ENCODE assay signal across 9 cellular contexts in the genomic region with DNA sequence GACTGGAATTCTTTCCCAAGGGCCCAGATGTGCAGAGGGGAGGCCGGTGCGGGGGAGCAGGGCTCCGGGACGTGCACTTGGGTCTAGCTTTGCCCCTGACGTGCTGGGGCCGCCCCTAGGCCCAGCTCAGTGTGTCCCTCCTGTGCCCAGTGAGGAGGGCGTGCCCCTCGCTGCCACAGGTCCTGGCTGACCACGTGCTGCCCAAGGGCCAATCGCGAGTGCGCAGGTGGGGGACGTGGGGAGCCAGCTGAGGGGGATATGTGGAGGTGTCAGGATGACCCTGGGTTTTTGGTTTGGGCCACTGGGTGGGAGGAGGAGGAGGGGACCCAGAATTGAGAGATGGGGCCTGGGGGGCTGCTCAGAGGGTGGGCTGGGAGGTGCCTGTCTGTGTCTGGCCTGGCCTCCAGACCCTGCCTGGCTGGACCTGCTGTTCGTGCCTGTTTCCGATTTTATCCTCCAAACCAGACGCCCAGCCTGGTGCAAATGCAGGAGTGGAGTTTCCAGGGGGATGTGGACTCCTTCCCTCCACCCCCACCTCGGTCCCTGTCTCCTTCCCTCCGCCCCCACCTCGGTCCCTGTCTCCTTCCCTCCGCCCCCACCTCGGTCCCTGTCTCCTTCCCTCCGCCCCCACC. TPM values are rescaled to one million over a fixed set of nuclear protein-coding genes. Genes with fewer than 3 reads are reported as not detected.
A peak's percentile ranks its signal among the peaks of the same experiment; 100 is the strongest.
DNase-seq lines count a peak whose midpoint lies in the region; ATAC-seq and TF ChIP-seq lines count a peak whose summit lies in the region.
"Had no signal": no experiment of that assay in that cellular context is flagged by ENCODE, and none has a peak within 500 bp of the region (broad histone marks: within the 10 kb centered on the region; RNA-seq: fewer than 3 reads in every experiment).

No MANE protein-coding gene starts in this region.

- 0 out of 2 replicates have a peak, but pooled peaks cover 5% of the 10 kb centered on the region for H3K4me1 ChIP-seq in HUES6 (ENCODE audit: control insufficient read depth, insufficient read depth, low read length)

- TF ChIP-seq CTCF in VCaP (conservative IDR thresholded peaks at IDR 0.05) (no peak), omental fat pad (IDR thresholded peaks at IDR 0.05) (no peak)

- H3K27ac ChIP-seq in HUES6 (ENCODE audit: low read depth, low read length) = no peak overlapping the region
- peak overlapping the region; percentile 78 for H3K27ac ChIP-seq in VCaP

- DNase-seq in ELF-1 (ENCODE audit: low read depth, low spot score) = peak; percentile 91
- DNase-seq in fibroblast of peridontal ligament (ENCODE audit: extremely low read depth) = peak; percentile 25
- DNase-seq in omental fat pad (ENCODE audit: low spot score) = no peak
- DNase-seq in cortex of kidney (lab: John Stamatoyannopoulos, UW) = no peak

- peak overlapping the region; percentile 3 for H3K9ac ChIP-seq in HUES6 (ENCODE audit: low read length)

- no peaks in the 10 kb centered on the region for H3K9me3 ChIP-seq in HUES6 (ENCODE audit: control insufficient read depth, insufficient read depth, low read depth, low read length)

- H3K4me3 ChIP-seq in HUES6 (ENCODE audit: low read depth, low read length) = peak overlapping the region; percentile 52

- peak; percentile 47 for ATAC-seq in omental fat pad (ENCODE audit: low FRiP score)
- no peak for ATAC-seq in GM19324 (IDR thresholded peaks at IDR 0.05; ENCODE audit: low FRiP score, unreplicated experiment)
- no peak for ATAC-seq in GM21576 (IDR thresholded peaks at IDR 0.05; ENCODE audit: unreplicated experiment)

- peaks cover 14% of the 10 kb centered on the region for H3K27me3 ChIP-seq in HUES6 (ENCODE audit: control insufficient read depth, insufficient read depth, low read length)

- H3K36me3 ChIP-seq in HUES6 (ENCODE audit: control insufficient read depth, insufficient read depth, low read length) = peaks cover 7% of the 10 kb centered on the region

RNA-seq across cellular contexts. Expression of gene RNF223, which starts 6.1 kb away (rescaled TPM):
- total RNA-seq in omental fat pad = not detected
- total RNA-seq: T-helper 2 cell treated with Interferon-gamma antibody and Interleukin-4, amounts not matched to agents 100 ng/mL and 5 ng/mL, for 36 hours had no signal

RNA-seq across cellular contexts. Expression of gene C1orf159, which starts 35.7 kb away (rescaled TPM):
- total RNA-seq in omental fat pad = 10 to 100 TPM in 2 of 4 donors, 1 to 10 TPM in 2; 5.6 to 12.0 (median 9.5) TPM

Comparison
In these comparisons a context has a peak if more than half of its experiments do, and no peak if none do; other contexts are left out.
1. DNase-seq: peak in ELF-1 (single experiment) and fibroblast of peridontal ligament (single experiment); none in omental fat pad (single experiment) and cortex of kidney (single experiment).